In the genomic region with DNA sequence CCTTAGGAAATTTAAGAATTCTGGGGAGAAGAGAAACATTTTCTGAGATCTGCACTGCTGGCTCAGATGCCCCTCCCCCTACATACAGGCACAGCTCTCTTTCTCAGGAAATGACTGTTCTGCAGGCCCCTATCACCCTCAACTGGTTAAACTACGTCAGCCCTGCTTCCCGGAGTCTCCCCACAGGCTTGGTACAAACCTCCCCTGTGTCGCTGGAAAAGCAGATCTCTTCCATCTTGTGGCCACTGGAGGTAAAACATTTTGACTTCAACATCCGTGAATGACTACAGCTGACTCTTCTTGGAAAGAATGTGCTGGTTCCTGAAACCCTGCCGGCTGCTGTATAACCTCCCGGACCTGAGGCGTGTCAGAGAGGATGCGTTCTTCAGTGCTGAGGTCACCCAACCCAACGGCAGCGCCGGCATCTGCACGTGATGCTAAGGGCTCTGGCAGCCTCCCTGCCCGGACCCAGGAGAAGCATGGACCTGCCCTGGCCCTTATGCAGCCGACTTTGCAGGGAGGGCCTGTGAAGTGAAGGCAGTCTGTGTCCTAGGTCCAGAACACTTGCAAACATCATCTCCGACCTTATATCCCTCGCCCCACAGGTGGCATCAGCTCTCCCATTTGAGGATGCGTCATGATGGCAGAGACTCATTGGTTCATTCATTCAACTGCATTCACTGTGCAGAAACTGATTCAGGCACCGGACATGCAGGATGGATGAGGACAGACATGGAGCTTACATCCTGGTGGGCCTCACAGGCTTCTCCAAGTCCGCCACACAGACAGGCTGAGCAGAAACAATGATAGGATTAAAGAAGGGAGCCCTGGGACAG, we compare ENCODE assay signal across 8 cellular contexts.
DNase-seq lines count a peak whose midpoint lies in the region; ATAC-seq, FAIRE-seq and TF ChIP-seq lines count a peak whose summit lies in the region.

No MANE protein-coding gene starts in this region.

- peak; percentile 80 for FAIRE-seq in TTC549 (lab: Jason Lieb, UNC)

- in situ Hi-C loops in brain microvascular endothelial cell (cut with HindIII; ENCODE audit: low pct_ligation_motif_present, low sequenced_read_pairs), result no loop called here

- peak; percentile 99 for DNase-seq in GM04503 (ENCODE audit: low read depth)
- DNase-seq in NCI-H1694 (lab: John Stamatoyannopoulos, UW), result peak; percentile 80
- DNase-seq in brain microvascular endothelial cell, result peak; percentile 99
- DNase-seq in iPS DF 6.9 (ENCODE audit: low read depth, low spot score), result peak; percentile 84
- DNase-seq in skeletal muscle cell (ENCODE audit: low read depth), result peak; percentile 98

- WGBS in iPS DF 6.9 (ENCODE audit: insufficient coverage, insufficient read length), result no CpG with 5 or more reads among the region's 19 CpGs

- H3K36me3 ChIP-seq in brain microvascular endothelial cell (replicated peaks) (no peaks in the 10 kb centered on the region), iPS DF 6.9 (ENCODE audit: control insufficient read depth, insufficient read depth, low read length) (no peaks in the 10 kb centered on the region)

- H3K27ac ChIP-seq in brain microvascular endothelial cell (peak overlapping the region; percentile 97), iPS DF 6.9 (ENCODE audit: low read length) (no peak overlapping the region)

- peak; percentile 45 for ATAC-seq in HG02678 (IDR thresholded peaks at IDR 0.05; ENCODE audit: unreplicated experiment)
- no peak for ATAC-seq in GM19035 (IDR thresholded peaks at IDR 0.05; ENCODE audit: unreplicated experiment)

- no peaks in the 10 kb centered on the region for H3K27me3 ChIP-seq in brain microvascular endothelial cell (replicated peaks)
- H3K27me3 ChIP-seq in iPS DF 6.9 (ENCODE audit: control insufficient read depth, insufficient read depth, low read length), result no peaks in the 10 kb centered on the region

- H3K4me3 ChIP-seq in brain microvascular endothelial cell (ENCODE audit: low read depth, low read length) (peak overlapping the region; percentile 25), iPS DF 6.9 (ENCODE audit: low read length) (no peak overlapping the region), skeletal muscle cell (ENCODE audit: low read depth, low read length) (no peak overlapping the region)

- no peaks in the 10 kb centered on the region for H3K9me3 ChIP-seq in iPS DF 6.9 (ENCODE audit: control insufficient read depth, insufficient read depth, low read length)

- peak; percentile 78 for TF ChIP-seq CTCF in brain microvascular endothelial cell (IDR thresholded peaks at IDR 0.05; ENCODE audit: low read depth, low read length, missing control alignments)

- H3K4me1 ChIP-seq in iPS DF 6.9 (ENCODE audit: control insufficient read depth, insufficient read depth, low read length), result peaks cover 4% of the 10 kb centered on the region
